In the genomic region with DNA sequence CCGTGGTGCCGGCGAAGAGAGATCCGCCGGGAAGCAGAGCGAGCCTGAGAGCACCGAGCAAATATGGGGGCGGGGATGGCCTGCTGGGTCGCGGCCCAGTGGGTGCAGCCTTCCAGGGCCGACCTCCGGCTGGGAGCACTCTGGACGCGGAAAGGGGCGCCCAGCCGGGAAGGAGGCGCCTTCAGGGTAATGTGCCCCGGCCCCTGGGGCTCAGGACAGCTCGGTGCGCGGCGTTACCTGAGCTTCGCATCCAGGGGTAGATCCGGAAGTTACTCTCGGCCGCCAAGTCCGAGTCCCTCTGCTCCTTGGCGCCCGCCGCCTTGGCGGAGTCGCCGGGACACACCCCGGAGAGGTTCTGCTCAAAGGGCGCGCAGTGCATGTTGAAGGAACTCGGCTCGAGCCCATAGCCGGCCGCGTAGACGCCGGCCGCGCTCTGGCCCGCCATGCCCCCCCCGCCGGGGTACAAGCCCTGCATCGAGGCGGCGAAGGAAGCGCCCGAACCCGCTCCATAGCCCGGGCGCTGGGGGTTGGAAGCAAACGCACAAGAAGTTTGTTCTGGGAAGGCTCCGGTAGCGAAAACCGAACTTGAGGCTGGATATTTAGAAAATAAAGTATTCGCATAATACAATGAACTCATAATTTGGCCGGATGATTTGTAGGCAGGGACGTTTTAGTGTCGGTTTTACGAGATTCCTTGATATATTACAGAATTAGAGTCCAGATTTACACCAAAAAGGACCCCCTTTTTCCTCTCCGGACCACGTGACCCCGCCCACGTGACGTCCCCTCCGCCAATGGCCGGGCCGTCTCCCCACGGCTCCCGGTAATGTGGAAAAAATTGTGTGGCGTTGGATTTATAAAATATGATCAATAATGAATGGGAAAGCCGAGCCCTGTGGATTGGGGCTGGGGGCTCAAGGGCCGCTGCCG, we compare ENCODE assay signal across 8 cellular contexts. TPM values are rescaled to one million over a fixed set of nuclear protein-coding genes. Genes with fewer than 3 reads are reported as not detected.
A peak's percentile ranks its signal among the peaks of the same experiment; 100 is the strongest.
DNase-seq lines count a peak whose midpoint lies in the region; ATAC-seq and TF ChIP-seq lines count a peak whose summit lies in the region.

Gene HOXB7, minus strand, starts transcription at position 736 of the 930 bp plus-strand sequence. Its CDS starts 99 bp downstream, at position 637.

- H3K4me3 ChIP-seq in CD4-positive, CD25-positive, alpha-beta regulatory T cell (ENCODE audit: low read depth, low read length), result peak within 1 kb of the TSS; percentile 90
- peak within 1 kb of the TSS; percentile 63 to 71 (median 66) for H3K4me3 ChIP-seq in Peyer's patch
- H3K4me3 ChIP-seq in iPS-18a (ENCODE audit: low read length), result peak within 1 kb of the TSS; percentile 30
- H3K4me3 ChIP-seq in skeletal muscle tissue (ENCODE audit: low read length in 3 of 3), result peak within 1 kb of the TSS; percentile 61 to 80 (median 70)

- H3K27me3 ChIP-seq in CD4-positive, CD25-positive, alpha-beta regulatory T cell (ENCODE audit: control insufficient read depth, insufficient read depth, low read length), result peaks cover 20% of the 10 kb centered on the region
- H3K27me3 ChIP-seq in Peyer's patch (peaks cover 0 to 3% of the 10 kb centered on the region in 2 donors), iPS-18a (ENCODE audit: control insufficient read depth, insufficient read depth, low read length) (peaks cover 100% of the 10 kb centered on the region), skeletal muscle tissue (ENCODE audit: control insufficient read depth in 3 of 3, insufficient read depth in 3 of 3, low read length in 3 of 3) (peaks cover 84 to 90% (median 90%) of the 10 kb centered on the region in 3 donors)

- peaks cover 0 to 50% (median 33%) of the 10 kb centered on the region in 4 donors for H3K4me1 Mint-ChIP-seq in CD4-positive, CD25-positive, alpha-beta regulatory T cell

- H3K9me3 Mint-ChIP-seq in CD4-positive, CD25-positive, alpha-beta regulatory T cell, result peaks cover 0 to 6% (median 0%) of the 10 kb centered on the region in 7 donors
- H3K9me3 Mint-ChIP-seq in activated naive CD4-positive, alpha-beta T cell treated with anti-CD3 and anti-CD28 coated beads, Interleukin-2, amount 50 U/mL, for 72 hours, result no peaks in the 10 kb centered on the region

- TF ChIP-seq POLR2A in Peyer's patch (IDR thresholded peaks at IDR 0.05), result peak; percentile 73 to 82

- TF ChIP-seq CTCF in Peyer's patch (IDR thresholded peaks at IDR 0.05), result peak in 1 of 6 experiments; percentile 10

- peak within 1 kb of the TSS; percentile 88 to 97 (median 92) for H3K4me3 Mint-ChIP-seq in CD4-positive, CD25-positive, alpha-beta regulatory T cell

- no peaks in the 10 kb centered on the region for H3K36me3 Mint-ChIP-seq in CD4-positive, CD25-positive, alpha-beta regulatory T cell
- H3K36me3 Mint-ChIP-seq in activated naive CD4-positive, alpha-beta T cell treated with anti-CD3 and anti-CD28 coated beads, Interleukin-2, amount 50 U/mL, for 72 hours, result peaks cover 0 to 8% of the 10 kb centered on the region in 2 donors

- H3K9ac ChIP-seq in iPS-18a (ENCODE audit: low read length), result no peak within 1 kb of the TSS
- peak within 1 kb of the TSS; percentile 53 to 66 (median 61) for H3K9ac ChIP-seq in skeletal muscle tissue (ENCODE audit: low read depth in 1 of 3, low read length in 3 of 3)

- H3K27ac Mint-ChIP-seq in CD4-positive, CD25-positive, alpha-beta regulatory T cell, result peak within 1 kb of the TSS in 2 of 3 donors; percentile 83 to 84
- peak within 1 kb of the TSS; percentile 4 to 44 for H3K27ac Mint-ChIP-seq in activated naive CD4-positive, alpha-beta T cell treated with anti-CD3 and anti-CD28 coated beads, Interleukin-2, amount 50 U/mL, for 72 hours

- H3K27me3 Mint-ChIP-seq in CD4-positive, CD25-positive, alpha-beta regulatory T cell, result peaks cover 87% of the 10 kb centered on the region

- peak; percentile 53 to 63 (median 58) for DNase-seq in CD4-positive, CD25-positive, alpha-beta regulatory T cell
- peak; percentile 66 for DNase-seq in HCEC 1CT
- DNase-seq in Peyer's patch, result peak; percentile 82 to 91 (median 90)
- peak in 1 of 2 donors; percentile 71 for DNase-seq in activated naive CD4-positive, alpha-beta T cell treated with anti-CD3 and anti-CD28 coated beads, Interleukin-2, amount 50 U/mL, for 72 hours (ENCODE audit: low spot score in 2 of 2)

- H3K36me3 ChIP-seq in CD4-positive, CD25-positive, alpha-beta regulatory T cell (ENCODE audit: control insufficient read depth, insufficient read depth, low read length), result no peaks in the 10 kb centered on the region
- peaks cover 0 to 4% (median 0%) of the 10 kb centered on the region in 3 donors for H3K36me3 ChIP-seq in Peyer's patch
- H3K36me3 ChIP-seq in iPS-18a (ENCODE audit: control insufficient read depth, low read depth, low read length), result no peaks in the 10 kb centered on the region
- H3K36me3 ChIP-seq in skeletal muscle tissue (ENCODE audit: control insufficient read depth in 3 of 3, insufficient read depth in 3 of 3, low read length in 3 of 3), result no peaks in the 10 kb centered on the region

- peak; percentile 18 to 37 for ATAC-seq in CD4-positive, CD25-positive, alpha-beta regulatory T cell (ENCODE audit: low read depth in 2 of 2)
- peak; percentile 42 to 60 for ATAC-seq in activated naive CD4-positive, alpha-beta T cell treated with anti-CD3 and anti-CD28 coated beads, Interleukin-2, amount 50 U/mL, for 72 hours
- no peak for ATAC-seq in GM21786 (IDR thresholded peaks at IDR 0.05; ENCODE audit: unreplicated experiment)
- ATAC-seq in HG03439 (IDR thresholded peaks at IDR 0.05; ENCODE audit: unreplicated experiment), result no peak

- no peaks in the 10 kb centered on the region for H3K9me3 ChIP-seq in CD4-positive, CD25-positive, alpha-beta regulatory T cell (ENCODE audit: control insufficient read depth in 2 of 2, low read length in 2 of 2)
- H3K9me3 ChIP-seq in Peyer's patch, result no peaks in the 10 kb centered on the region
- H3K9me3 ChIP-seq in iPS-18a (ENCODE audit: control insufficient read depth, low read depth, low read length), result no peaks in the 10 kb centered on the region
- H3K9me3 ChIP-seq in skeletal muscle tissue (ENCODE audit: control insufficient read depth in 3 of 3, low read length in 3 of 3), result no peaks in the 10 kb centered on the region

- H3K4me1 ChIP-seq in CD4-positive, CD25-positive, alpha-beta regulatory T cell (ENCODE audit: control insufficient read depth, insufficient read depth, low read length, poor library complexity, severe bottlenecking), result peaks cover 58% of the 10 kb centered on the region
- H3K4me1 ChIP-seq in Peyer's patch (peaks cover 0 to 36% (median 14%) of the 10 kb centered on the region in 4 donors), iPS-18a (ENCODE audit: control insufficient read depth, low read depth, low read length) (peaks cover 3% of the 10 kb centered on the region), skeletal muscle tissue (ENCODE audit: control insufficient read depth in 3 of 3, insufficient read depth in 3 of 3, low read length in 3 of 3) (peaks cover 15 to 30% (median 16%) of the 10 kb centered on the region in 3 donors)

- no peak within 1 kb of the TSS for H3K27ac ChIP-seq in CD4-positive, CD25-positive, alpha-beta regulatory T cell (ENCODE audit: insufficient read depth, low read length, poor library complexity, severe bottlenecking)
- H3K27ac ChIP-seq in Peyer's patch, result peak within 1 kb of the TSS; percentile 64 to 92 (median 80)
- no peak within 1 kb of the TSS for H3K27ac ChIP-seq in iPS-18a (ENCODE audit: low read length)
- H3K27ac ChIP-seq in skeletal muscle tissue (ENCODE audit: low read depth, low read length), result no peak within 1 kb of the TSS

RNA-seq across cellular contexts. Expression of gene HOXB7, which starts in this region (rescaled TPM):
- 2.1 TPM for total RNA-seq in CD4-positive, CD25-positive, alpha-beta regulatory T cell
- 1 to 10 TPM in 3 of 4 donors, under 1 TPM in 1; 0.77 to 7.2 (median 2.1) TPM for polyA plus RNA-seq in CD4-positive, CD25-positive, alpha-beta regulatory T cell
- 10 to 100 TPM; 10.7 to 22.8 (median 19.0) TPM for total RNA-seq in Peyer's patch
- 1 to 10 TPM in 1 of 2 donors, not detected in 1; 1.1 TPM for total RNA-seq in activated naive CD4-positive, alpha-beta T cell treated with anti-CD3 and anti-CD28 coated beads, Interleukin-2, amount 50 U/mL, for 72 hours
- 1.0 TPM for total RNA-seq in skeletal muscle tissue

Comparison
In these comparisons a context has a peak if more than half of its experiments do, and no peak if none do; other contexts are left out.
1. ATAC-seq: peak in CD4-positive, CD25-positive, alpha-beta regulatory T cell (2 of 2) and activated naive CD4-positive, alpha-beta T cell treated with anti-CD3 and anti-CD28 coated beads, Interleukin-2, amount 50 U/mL, for 72 hours (2 of 2); none in GM21786 (single experiment) and HG03439 (single experiment).
2. H3K27ac ChIP-seq: peak in Peyer's patch (4 of 4); none in CD4-positive, CD25-positive, alpha-beta regulatory T cell (single experiment), iPS-18a (single experiment) and skeletal muscle tissue (single experiment).
3. H3K4me3 ChIP-seq: peak in every context shown above with its lines; median percentile 90 in CD4-positive, CD25-positive, alpha-beta regulatory T cell; 70 in skeletal muscle tissue; 66 in Peyer's patch; 30 in iPS-18a.